17 cellular contexts compared by ENCODE assay signal in the genomic region with DNA sequence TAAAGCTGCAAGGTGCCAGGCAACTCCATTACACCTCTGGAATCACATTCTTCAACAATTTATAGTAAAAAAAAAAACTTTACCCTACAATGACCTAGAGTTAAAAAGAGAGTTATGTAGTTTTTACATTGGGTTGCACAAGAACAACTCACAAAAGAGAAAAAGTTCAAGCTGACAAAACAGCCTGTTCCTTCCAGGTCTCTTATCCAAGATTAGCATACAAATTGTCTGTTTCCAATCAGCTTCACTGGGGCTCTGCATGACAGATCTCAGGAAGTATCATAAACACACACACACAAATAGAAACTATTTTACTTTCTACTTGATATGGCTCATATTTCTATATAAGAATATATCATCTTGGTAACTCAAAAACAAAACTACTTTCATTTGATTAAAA.
"Had no signal": no experiment of that assay in that cellular context is flagged by ENCODE, and none has a peak within 500 bp of the region (broad histone marks: within the 10 kb centered on the region; RNA-seq: fewer than 3 reads in every experiment).

No MANE protein-coding gene starts in this region.

- ATAC-seq: activated T-cell treated with anti-CD3 and anti-CD28 coated beads, Interleukin-2, amount 50 U/mL, for 72 hours; effector memory CD8-positive, alpha-beta T cell; foreskin keratinocyte; lower lobe of right lung had no signal

- H3K27me3 Mint-ChIP-seq: activated CD4-positive, alpha-beta T cell treated with anti-CD3 and anti-CD28 coated beads, Interleukin-2, amount 10 ng/mL, durations not matched to agents 7 days and 5 days; activated naive CD8-positive, alpha-beta T cell; brain; effector memory CD8-positive, alpha-beta T cell had no signal

- H3K9me3 Mint-ChIP-seq: activated CD4-positive, alpha-beta T cell treated with anti-CD3 and anti-CD28 coated beads, Interleukin-2, amount 10 ng/mL, durations not matched to agents 7 days and 5 days; activated T-cell treated with anti-CD3 and anti-CD28 coated beads, Interleukin-2, amount 50 U/mL, for 72 hours; brain; effector memory CD8-positive, alpha-beta T cell; mesothelial cell of epicardium; T-helper 2 cell treated with Interferon-gamma antibody and Interleukin-4, amounts not matched to agents 5 μg/mL and 100 μg/mL, for 36 hours had no signal

- H3K36me3 Mint-ChIP-seq: brain, mesothelial cell of epicardium had no signal

- H3K27ac Mint-ChIP-seq: activated naive CD8-positive, alpha-beta T cell; activated T-cell treated with anti-CD3 and anti-CD28 coated beads, Interleukin-2, amount 50 U/mL, for 72 hours; effector memory CD8-positive, alpha-beta T cell; mesothelial cell of epicardium; T-helper 2 cell treated with Interferon-gamma antibody and Interleukin-4, amounts not matched to agents 5 μg/mL and 100 μg/mL, for 36 hours had no signal

- H3K4me1 Mint-ChIP-seq: activated CD4-positive, alpha-beta T cell treated with anti-CD3 and anti-CD28 coated beads, Interleukin-2, amount 10 ng/mL, durations not matched to agents 7 days and 5 days had no signal

- DNase-seq: activated CD4-positive, alpha-beta T cell treated with anti-CD3 and anti-CD28 coated beads, Interleukin-2, amount 10 ng/mL, durations not matched to agents 7 days and 5 days; activated CD8-positive, alpha-beta memory T cell treated with anti-CD3 and anti-CD28 coated beads, Interleukin-2, amount 50 U/mL, for 48 hours; activated gamma-delta T cell treated with Interleukin-2 at 50 U/mL for 16 hours; activated T-cell treated with anti-CD3 and anti-CD28 coated beads, Interleukin-2, amount 50 U/mL, for 72 hours; dermis blood vessel endothelial cell; effector memory CD8-positive, alpha-beta T cell; foreskin keratinocyte; lower lobe of right lung; ovary; stimulated activated CD4-positive, alpha-beta T cell treated with anti-CD3 and anti-CD28 coated beads, Interleukin-1b, Interleukin-23, amount 100 ng/mL, for 48 hours; stomach; testis; upper lobe of left lung had no signal

- H3K4me3 Mint-ChIP-seq: activated CD4-positive, alpha-beta T cell treated with anti-CD3 and anti-CD28 coated beads, Interleukin-2, amount 10 ng/mL, durations not matched to agents 7 days and 5 days; activated naive CD8-positive, alpha-beta T cell; activated T-cell treated with anti-CD3 and anti-CD28 coated beads, Interleukin-2, amount 50 U/mL, for 72 hours; brain; effector memory CD8-positive, alpha-beta T cell; mesothelial cell of epicardium; T-helper 2 cell treated with Interferon-gamma antibody and Interleukin-4, amounts not matched to agents 5 μg/mL and 100 μg/mL, for 36 hours had no signal
